ENCODE assay signal across 8 cellular contexts in genomic region chr6:145814035-145814500, GRCh38. TPM values are rescaled to one million over a fixed set of nuclear protein-coding genes. Genes with fewer than 3 reads are reported as not detected.
DNase-seq lines count a peak whose midpoint lies in the region; ATAC-seq and TF ChIP-seq lines count a peak whose summit lies in the region.

No MANE protein-coding gene starts in this region.

- peaks cover 1% of the 10 kb centered on the region for H3K36me3 Mint-ChIP-seq in activated naive CD4-positive, alpha-beta T cell treated with anti-CD3 and anti-CD28 coated beads, Interleukin-2, amount 50 U/mL, for 24 hours

- peak overlapping the region; percentile 94 for H3K27ac ChIP-seq in parathyroid adenoma

- H3K9ac ChIP-seq in parathyroid adenoma: peak overlapping the region; percentile 32

- no peaks in the 10 kb centered on the region for H3K27me3 Mint-ChIP-seq in activated naive CD4-positive, alpha-beta T cell treated with anti-CD3 and anti-CD28 coated beads, Interleukin-2, amount 50 U/mL, for 24 hours

- intact Hi-C loops in cardiac septum (cut with DNase I): loop anchor here (1.0 to 5.0 kb wide), 3 partner anchors 33 to 151 kb away; partner anchors contain the start of genes EPM2A and SHPRH

- CTCF ChIA-PET in BJ (lab: Yijun Ruan, JAX): no interaction called here

- peak overlapping the region; percentile 83 for H3K4me2 ChIP-seq in parathyroid adenoma (ENCODE audit: low read length)

- peaks cover 64% of the 10 kb centered on the region for H3K4me1 Mint-ChIP-seq in activated naive CD4-positive, alpha-beta T cell treated with anti-CD3 and anti-CD28 coated beads, Interleukin-2, amount 50 U/mL, for 24 hours

- H3K27me3 ChIP-seq in BJ (ENCODE audit: control insufficient read depth, insufficient read depth, low read length) (no peaks in the 10 kb centered on the region), parathyroid adenoma (ENCODE audit: control insufficient read depth, insufficient read depth, low read length) (no peaks in the 10 kb centered on the region)

- DNase-seq in BJ (ENCODE audit: low read depth) (no peak), NCI-H82 treated with DMSO at 0.1 percent for 48 hours (lab: John Stamatoyannopoulos, UW; ENCODE audit: unreplicated experiment) (peak; percentile 44), cardiac septum (ENCODE audit: low spot score) (peak; percentile 79), SW480 (ENCODE audit: low spot score) (no peak)

- POLR2A ChIA-PET in BJ (lab: Charles Lee): no interaction called here

- H3K36me3 ChIP-seq in BJ (ENCODE audit: control insufficient read depth, insufficient read depth, low read length): no peaks in the 10 kb centered on the region
- no peaks in the 10 kb centered on the region for H3K36me3 ChIP-seq in parathyroid adenoma (ENCODE audit: control insufficient read depth, insufficient read depth, low read length)

- no peaks in the 10 kb centered on the region for H3K9me3 Mint-ChIP-seq in activated naive CD4-positive, alpha-beta T cell treated with anti-CD3 and anti-CD28 coated beads, Interleukin-2, amount 50 U/mL, for 24 hours

- ATAC-seq in GM18867 (IDR thresholded peaks at IDR 0.05; ENCODE audit: unreplicated experiment) (peak; percentile 17), HG03064 (IDR thresholded peaks at IDR 0.05; ENCODE audit: low read depth, unreplicated experiment) (peak; percentile 28)

- peaks cover 14% of the 10 kb centered on the region for H3K4me1 ChIP-seq in parathyroid adenoma

- peak overlapping the region; percentile 93 for H2AFZ ChIP-seq in parathyroid adenoma

- TF ChIP-seq CTCF in BJ (IDR thresholded peaks at IDR 0.05; ENCODE audit: insufficient read depth, low read depth, low read length) (no peak), parathyroid adenoma (IDR thresholded peaks at IDR 0.05) (no peak)

- H3K4me3 Mint-ChIP-seq in activated naive CD4-positive, alpha-beta T cell treated with anti-CD3 and anti-CD28 coated beads, Interleukin-2, amount 50 U/mL, for 24 hours: peak overlapping the region; percentile 88

- peak overlapping the region; percentile 57 for H3K4me3 ChIP-seq in BJ (ENCODE audit: low read depth, low read length)
- peak overlapping the region; percentile 94 for H3K4me3 ChIP-seq in parathyroid adenoma (ENCODE audit: low read depth, low read length)

- no peaks in the 10 kb centered on the region for H3K9me3 ChIP-seq in parathyroid adenoma (ENCODE audit: control insufficient read depth, low read length)

- H3K79me2 ChIP-seq in parathyroid adenoma: peaks cover 18% of the 10 kb centered on the region

- peak overlapping the region; percentile 80 for H3K27ac Mint-ChIP-seq in activated naive CD4-positive, alpha-beta T cell treated with anti-CD3 and anti-CD28 coated beads, Interleukin-2, amount 50 U/mL, for 24 hours

RNA-seq across cellular contexts. Expression of gene FBXO30, which starts 0.5 kb away (rescaled TPM):
- polyA plus RNA-seq in BJ (2011; rRNA removed): 3.5 and 7.3 TPM in 2 replicates
- 6.4 and 8.3 TPM in 2 replicates for polyA minus RNA-seq in BJ (2011; rRNA and poly(A)+ RNA removed)
- 15.6 TPM for total RNA-seq in cardiac septum

Comparison
In these comparisons a context has a peak if more than half of its experiments do, and no peak if none do; other contexts are left out.
1. DNase-seq: peak in NCI-H82 treated with DMSO at 0.1 percent for 48 hours (single experiment) and cardiac septum (single experiment); none in BJ (single experiment) and SW480 (single experiment).